ENCODE assay signal across 10 cellular contexts in genomic region chr15:52559583-52559982, GRCh38. TPM values are rescaled to one million over a fixed set of nuclear protein-coding genes. Genes with fewer than 3 reads are reported as not detected.
DNase-seq lines count a peak whose midpoint lies in the region; ATAC-seq and TF ChIP-seq lines count a peak whose summit lies in the region.
"Had no signal": no experiment of that assay in that cellular context is flagged by ENCODE, and none has a peak within 500 bp of the region (broad histone marks: within the 10 kb centered on the region; RNA-seq: fewer than 3 reads in every experiment).

No MANE protein-coding gene starts in this region.

- CTCF ChIA-PET in activated CD8-positive, alpha-beta T cell treated with anti-CD3 and anti-CD28 coated beads, Interleukin-2, amount 10 ng/mL, durations not matched to agents 7 days and 5 days (lab: Charles Lee) = interaction anchor here (0.7 to 2.4 kb wide), 6 partner anchors 7 to 351 kb away, joined by 3 to 8 read pairs (median 5); no protein-coding TSS in a partner anchor

- POLR2A ChIA-PET in activated CD8-positive, alpha-beta T cell treated with anti-CD3 and anti-CD28 coated beads, Interleukin-2, amount 10 ng/mL, durations not matched to agents 7 days and 5 days (lab: Charles Lee) = interaction anchor here (0.5 to 1.2 kb wide), 2 partner anchors 32 to 280 kb away, joined by 3 to 5 read pairs; no protein-coding TSS in a partner anchor

- peak; percentile 39 for ATAC-seq in activated CD8-positive, alpha-beta T cell treated with anti-CD3 and anti-CD28 coated beads, Interleukin-2, amount 10 ng/mL, durations not matched to agents 7 days and 5 days
- ATAC-seq in GM19452 (IDR thresholded peaks at IDR 0.05; ENCODE audit: unreplicated experiment) = no peak

- TF ChIP-seq CTCF in glutamatergic neuron (IDR thresholded peaks at IDR 0.05; ENCODE audit: partially characterized antibody, unreplicated experiment) = no peak
- no peak for TF ChIP-seq CTCF in type B pancreatic cell (conservative IDR thresholded peaks at IDR 0.05)

- H3K4me3 Mint-ChIP-seq in activated CD8-positive, alpha-beta T cell treated with anti-CD3 and anti-CD28 coated beads, Interleukin-2, amount 10 ng/mL, durations not matched to agents 7 days and 5 days = no peak overlapping the region
- H3K4me3 Mint-ChIP-seq in glutamatergic neuron (ENCODE audit: unreplicated experiment) (peak overlapping the region; percentile 30), type B pancreatic cell (no peak overlapping the region)
- H3K4me3 Mint-ChIP-seq: activated B cell treated with CpG ODN at 0.5 μM for 24 hours had no signal

- peaks cover 67% of the 10 kb centered on the region for H3K4me1 Mint-ChIP-seq in activated CD8-positive, alpha-beta T cell treated with anti-CD3 and anti-CD28 coated beads, Interleukin-2, amount 10 ng/mL, durations not matched to agents 7 days and 5 days (ENCODE audit: low read depth)
- H3K4me1 Mint-ChIP-seq in glutamatergic neuron (ENCODE audit: low read depth, unreplicated experiment) (peaks cover 38% of the 10 kb centered on the region), type B pancreatic cell (ENCODE audit: unreplicated experiment) (peaks cover 25% of the 10 kb centered on the region)

- peak; percentile 55 for DNase-seq in stimulated activated naive CD4-positive, alpha-beta T cell treated with Interleukin-2 at 50 U/mL for 16 hours (lab: John Stamatoyannopoulos, UW)
- DNase-seq in stimulated activated naive CD4-positive, alpha-beta T cell (lab: John Stamatoyannopoulos, UW) = no peak
- no peak for DNase-seq in activated CD8-positive, alpha-beta T cell treated with anti-CD3 and anti-CD28 coated beads, Interleukin-2, amount 10 ng/mL, durations not matched to agents 7 days and 5 days
- DNase-seq in glutamatergic neuron = no peak
- no peak for DNase-seq in type B pancreatic cell (ENCODE audit: extremely low spot score, unreplicated experiment)
- DNase-seq in NCI-H774 (lab: John Stamatoyannopoulos, UW) = no peak
- no peak for DNase-seq in retina
- DNase-seq: activated B cell treated with CpG ODN at 0.5 μM for 24 hours, NCI-H1930 had no signal

- H3K9me3 Mint-ChIP-seq in activated CD8-positive, alpha-beta T cell treated with anti-CD3 and anti-CD28 coated beads, Interleukin-2, amount 10 ng/mL, durations not matched to agents 7 days and 5 days (ENCODE audit: insufficient read depth) = no peaks in the 10 kb centered on the region
- no peaks in the 10 kb centered on the region for H3K9me3 Mint-ChIP-seq in glutamatergic neuron (ENCODE audit: unreplicated experiment)
- H3K9me3 Mint-ChIP-seq in type B pancreatic cell = no peaks in the 10 kb centered on the region
- H3K9me3 Mint-ChIP-seq: activated B cell treated with CpG ODN at 0.5 μM for 24 hours had no signal

- H3K27me3 Mint-ChIP-seq in activated CD8-positive, alpha-beta T cell treated with anti-CD3 and anti-CD28 coated beads, Interleukin-2, amount 10 ng/mL, durations not matched to agents 7 days and 5 days (ENCODE audit: low read depth) = no peaks in the 10 kb centered on the region
- H3K27me3 Mint-ChIP-seq in glutamatergic neuron (ENCODE audit: unreplicated experiment) = no peaks in the 10 kb centered on the region
- H3K27me3 Mint-ChIP-seq in type B pancreatic cell = no peaks in the 10 kb centered on the region
- H3K27me3 Mint-ChIP-seq: activated B cell treated with CpG ODN at 0.5 μM for 24 hours had no signal

- peak overlapping the region; percentile 44 for H3K27ac Mint-ChIP-seq in activated CD8-positive, alpha-beta T cell treated with anti-CD3 and anti-CD28 coated beads, Interleukin-2, amount 10 ng/mL, durations not matched to agents 7 days and 5 days
- H3K27ac Mint-ChIP-seq in glutamatergic neuron (ENCODE audit: unreplicated experiment) (peak overlapping the region; percentile 100), type B pancreatic cell (peak overlapping the region; percentile 29)

- H3K36me3 Mint-ChIP-seq in activated CD8-positive, alpha-beta T cell treated with anti-CD3 and anti-CD28 coated beads, Interleukin-2, amount 10 ng/mL, durations not matched to agents 7 days and 5 days (ENCODE audit: low read depth) = peaks cover 54% of the 10 kb centered on the region
- H3K36me3 Mint-ChIP-seq in glutamatergic neuron (ENCODE audit: unreplicated experiment) (no peaks in the 10 kb centered on the region), type B pancreatic cell (peaks cover 15% of the 10 kb centered on the region)

RNA-seq across cellular contexts. Expression of gene ARPP19, which starts 9.2 kb away (rescaled TPM):
- 100 to 1,000 TPM; 182 to 201 TPM for total RNA-seq in activated CD8-positive, alpha-beta T cell treated with anti-CD3 and anti-CD28 coated beads, Interleukin-2, amount 10 ng/mL, durations not matched to agents 7 days and 5 days
- 219 TPM for total RNA-seq in glutamatergic neuron (ENCODE audit: unreplicated experiment)
- 160 and 167 TPM in 2 replicates for total RNA-seq in type B pancreatic cell (ENCODE audit: low replicate concordance)

RNA-seq across cellular contexts. Expression of gene MYO5A, which starts 30.9 kb away (rescaled TPM):
- 10 to 100 TPM; 34.8 to 37.4 TPM for total RNA-seq in activated CD8-positive, alpha-beta T cell treated with anti-CD3 and anti-CD28 coated beads, Interleukin-2, amount 10 ng/mL, durations not matched to agents 7 days and 5 days
- total RNA-seq in glutamatergic neuron (ENCODE audit: unreplicated experiment) (61.0 TPM), type B pancreatic cell (ENCODE audit: low replicate concordance) (20.9 and 21.2 TPM in 2 replicates)

Comparison
In these comparisons a context has a peak if more than half of its experiments do, and no peak if none do; other contexts are left out.
1. H3K27ac Mint-ChIP-seq: peak in every context shown above with its lines; median percentile 100 in glutamatergic neuron; 44 in activated CD8-positive, alpha-beta T cell treated with anti-CD3 and anti-CD28 coated beads, Interleukin-2, amount 10 ng/mL, durations not matched to agents 7 days and 5 days; 29 in type B pancreatic cell.